Comparison of ENCODE assay signal across 17 cellular contexts in the genomic region with DNA sequence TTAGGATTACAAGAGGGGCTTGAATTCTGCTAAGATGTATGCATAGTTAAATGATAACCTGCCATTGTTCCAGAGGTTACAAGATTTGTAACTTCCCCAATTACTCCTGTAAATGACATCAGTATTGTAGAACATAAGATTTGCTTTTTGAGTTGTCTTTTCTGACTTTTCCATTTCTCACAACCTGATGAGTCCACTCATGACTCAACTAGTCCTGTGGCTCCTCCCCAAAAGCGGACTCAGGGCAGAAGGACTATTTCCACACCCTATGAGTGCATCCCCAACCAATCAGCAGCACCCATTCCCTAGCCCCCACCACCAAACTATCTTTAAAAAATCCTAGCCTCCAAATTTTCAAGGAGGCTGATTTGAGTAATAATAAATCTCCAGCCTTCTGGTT. TPM values are rescaled to one million over a fixed set of nuclear protein-coding genes. Genes with fewer than 3 reads are reported as not detected.
DNase-seq lines count a peak whose midpoint lies in the region; ATAC-seq, FAIRE-seq and TF ChIP-seq lines count a peak whose summit lies in the region.
"Had no signal": no experiment of that assay in that cellular context is flagged by ENCODE, and none has a peak within 500 bp of the region (broad histone marks: within the 10 kb centered on the region; RNA-seq: fewer than 3 reads in every experiment).

No MANE protein-coding gene starts in this region.

- TF ChIP-seq CTCF in bronchial epithelial cell (IDR thresholded peaks at IDR 0.05; ENCODE audit: insufficient read depth, low read length, severe bottlenecking): no peak
- TF ChIP-seq CTCF in right atrium auricular region (IDR thresholded peaks at IDR 0.05): no peak

- H3K4me3 ChIP-seq in bronchial epithelial cell (ENCODE audit: low read depth, low read length): no peak overlapping the region
- H3K4me3 ChIP-seq in muscle layer of duodenum (ENCODE audit: low read depth in 1 of 2, low read length in 2 of 2): no peak overlapping the region
- H3K4me3 ChIP-seq in right atrium auricular region: no peak overlapping the region
- H3K4me3 ChIP-seq: BLaER1 had no signal

- peak; percentile 7 for DNase-seq in NK-92 treated with Interleukin-12 subunit alpha and Interleukin-12 subunit beta, amount 100 ng/mL, for 24 hours (lab: John Stamatoyannopoulos, UW)
- DNase-seq in NK-92 (lab: John Stamatoyannopoulos, UW; ENCODE audit: unreplicated experiment) (no peak), ELR (ENCODE audit: low read depth) (peak; percentile 28), bronchial epithelial cell (ENCODE audit: low read depth) (peak; percentile 28), right atrium auricular region (ENCODE audit: low spot score) (no peak)
- no peak for DNase-seq in stimulated activated naive CD8-positive, alpha-beta T cell treated with anti-CD3 and anti-CD28 coated beads, Interleukin-15, Interleukin-2, amounts not matched to agents 100 U/mL and 50 U/mL, for 24 hours
- DNase-seq: AML-193, Caco-2, DND-41, GF-D8 had no signal

- no peak for FAIRE-seq in bronchial epithelial cell (lab: Jason Lieb, UNC)
- FAIRE-seq: H54 had no signal

- H3K4me1 ChIP-seq in muscle layer of duodenum (ENCODE audit: control insufficient read depth in 1 of 2, insufficient read depth in 2 of 2, low read length in 2 of 2) (peaks cover 0 to 5% of the 10 kb centered on the region in 2 donors), right atrium auricular region (no peaks in the 10 kb centered on the region)
- H3K4me1 ChIP-seq: BLaER1, Caco-2 had no signal

- H3K9me3 ChIP-seq in muscle layer of duodenum (ENCODE audit: control insufficient read depth in 1 of 2, low read length in 2 of 2): peaks cover 0 to 2% of the 10 kb centered on the region in 2 donors
- H3K9me3 ChIP-seq in right atrium auricular region: peaks cover 0 to 7% of the 10 kb centered on the region in 2 donors
- H3K9me3 ChIP-seq: Caco-2 had no signal

- H3K27me3 ChIP-seq in bronchial epithelial cell (ENCODE audit: control insufficient read depth, insufficient read depth, low read length) (no peaks in the 10 kb centered on the region), muscle layer of duodenum (ENCODE audit: low read depth, low read length) (no peaks in the 10 kb centered on the region), right atrium auricular region (no peaks in the 10 kb centered on the region)
- H3K27me3 ChIP-seq: BLaER1 had no signal

- H3K36me3 ChIP-seq in bronchial epithelial cell (ENCODE audit: control insufficient read depth, insufficient read depth, low read length): no peaks in the 10 kb centered on the region
- no peaks in the 10 kb centered on the region for H3K36me3 ChIP-seq in muscle layer of duodenum (ENCODE audit: control insufficient read depth in 1 of 2, insufficient read depth in 2 of 2, low read length in 2 of 2)
- no peaks in the 10 kb centered on the region for H3K36me3 ChIP-seq in right atrium auricular region
- H3K36me3 ChIP-seq: BLaER1 had no signal

- peak overlapping the region; percentile 16 for H3K27ac ChIP-seq in muscle layer of duodenum (ENCODE audit: low read length)
- H3K27ac ChIP-seq in right atrium auricular region: no peak overlapping the region
- H3K27ac ChIP-seq: 22Rv1, BLaER1 had no signal

- no peak for ATAC-seq in GM18502 (IDR thresholded peaks at IDR 0.05; ENCODE audit: poor library complexity, unreplicated experiment)
- no peak for ATAC-seq in stimulated activated naive CD8-positive, alpha-beta T cell treated with anti-CD3 and anti-CD28 coated beads, Interleukin-15, Interleukin-2, amounts not matched to agents 100 U/mL and 50 U/mL, for 24 hours
- ATAC-seq: HCT116 had no signal

RNA-seq across cellular contexts. Expression of a gene that starts 54.7 kb away (rescaled TPM):
- 30.8 and 194 TPM in 2 replicates for total RNA-seq in bronchial epithelial cell
- total RNA-seq in right atrium auricular region: 100 to 1,000 TPM in 1 of 2 donors, 1 to 10 TPM in 1; 7.8 to 203 TPM
- total RNA-seq: A673, Caco-2 had no signal

Comparison
In these comparisons a context has a peak if more than half of its experiments do, and no peak if none do; other contexts are left out.
1. DNase-seq: peak in NK-92 treated with Interleukin-12 subunit alpha and Interleukin-12 subunit beta, amount 100 ng/mL, for 24 hours (single experiment), ELR (single experiment) and bronchial epithelial cell (single experiment); none in NK-92 (single experiment), stimulated activated naive CD8-positive, alpha-beta T cell treated with anti-CD3 and anti-CD28 coated beads, Interleukin-15, Interleukin-2, amounts not matched to agents 100 U/mL and 50 U/mL, for 24 hours (single experiment) and right atrium auricular region (single experiment).